In genomic region chr2:9897331-9897737, GRCh38 we compare ENCODE assay signal across 9 cellular contexts. TPM values are rescaled to one million over a fixed set of nuclear protein-coding genes. Genes with fewer than 3 reads are reported as not detected.
DNase-seq lines count a peak whose midpoint lies in the region; FAIRE-seq and TF ChIP-seq lines count a peak whose summit lies in the region.
"Had no signal": no experiment of that assay in that cellular context is flagged by ENCODE, and none has a peak within 500 bp of the region (broad histone marks: within the 10 kb centered on the region; RNA-seq: fewer than 3 reads in every experiment).

No MANE protein-coding gene starts in this region.

- no peak overlapping the region for H3K9ac ChIP-seq in neural progenitor cell

- no peak for TF ChIP-seq CTCF in dorsolateral prefrontal cortex (IDR thresholded peaks at IDR 0.05 in 54 of 56, conservative IDR thresholded peaks at IDR 0.05 in 2 of 56; ENCODE audit: low read depth in 1 of 56, partially characterized antibody in 56 of 56)
- no peak for TF ChIP-seq CTCF in neural progenitor cell (IDR thresholded peaks at IDR 0.05)
- no peak for TF ChIP-seq CTCF in endothelial cell (IDR thresholded peaks at IDR 0.05; ENCODE audit: unreplicated experiment)

- no peak overlapping the region for H3K27ac Mint-ChIP-seq in neural progenitor cell
- no peak overlapping the region for H3K27ac Mint-ChIP-seq in endothelial cell (ENCODE audit: unreplicated experiment)

- H3K4me1 ChIP-seq in neural progenitor cell: peaks cover 42% of the 10 kb centered on the region

- H3K79me2 ChIP-seq in neural progenitor cell (ENCODE audit: low read depth): peaks cover 24% of the 10 kb centered on the region

- peaks cover 30% of the 10 kb centered on the region for H3F3A ChIP-seq in neural progenitor cell (ENCODE audit: low read depth)

- peak overlapping the region; percentile 73 for H3K4me2 ChIP-seq in neural progenitor cell

- H2AFZ ChIP-seq in neural progenitor cell (replicated peaks): no peak overlapping the region

- peak; percentile 71 for FAIRE-seq in urothelium cell line (lab: Jason Lieb, UNC)

- H3K9me3 Mint-ChIP-seq in neural progenitor cell (no peaks in the 10 kb centered on the region), endothelial cell (ENCODE audit: unreplicated experiment) (no peaks in the 10 kb centered on the region)
- H3K9me3 Mint-ChIP-seq: IgD-negative memory B cell had no signal

- H3K4me3 Mint-ChIP-seq in neural progenitor cell (no peak overlapping the region), endothelial cell (ENCODE audit: unreplicated experiment) (no peak overlapping the region)
- H3K4me3 Mint-ChIP-seq: IgD-negative memory B cell had no signal

- H3K4me1 Mint-ChIP-seq in neural progenitor cell (peaks cover 33% of the 10 kb centered on the region), endothelial cell (ENCODE audit: unreplicated experiment) (peaks cover 22% of the 10 kb centered on the region)
- H3K4me1 Mint-ChIP-seq: IgD-negative memory B cell had no signal

- no peak overlapping the region for H3K4me3 ChIP-seq in dorsolateral prefrontal cortex
- no peak overlapping the region for H3K4me3 ChIP-seq in neural progenitor cell

- no peaks in the 10 kb centered on the region for H3K27me3 Mint-ChIP-seq in neural progenitor cell (ENCODE audit: insufficient read depth, low read depth)
- no peaks in the 10 kb centered on the region for H3K27me3 Mint-ChIP-seq in endothelial cell (ENCODE audit: unreplicated experiment)
- H3K27me3 Mint-ChIP-seq: IgD-negative memory B cell had no signal

- no peaks in the 10 kb centered on the region for H4K20me1 ChIP-seq in neural progenitor cell (ENCODE audit: low read depth)

- H3K27ac ChIP-seq in dorsolateral prefrontal cortex (peak overlapping the region in 34 of 59 donors; percentile 3 to 68 (median 46)), neural progenitor cell (peak overlapping the region; percentile 81)

- H3K9me3 ChIP-seq in neural progenitor cell (ENCODE audit: low read depth): no peaks in the 10 kb centered on the region

- H3K27me3 ChIP-seq in dorsolateral prefrontal cortex (no peaks in the 10 kb centered on the region), neural progenitor cell (no peaks in the 10 kb centered on the region)

- DNase-seq in DMS 273 treated with DMSO at 0.1 percent for 48 hours (lab: John Stamatoyannopoulos, UW) (peak; percentile 34), HCEC 1CT (peak; percentile 94), RPMI8226 (peak; percentile 52), dorsolateral prefrontal cortex (peak in 4 of 10 donors; percentile 33 to 58 (median 48)), neural progenitor cell (ENCODE audit: low spot score) (peak; percentile 27), urothelium cell line (ENCODE audit: low spot score) (peak; percentile 75), endothelial cell (ENCODE audit: low spot score) (no peak), NCI-H1436 (lab: John Stamatoyannopoulos, UW) (no peak)

- H3K36me3 ChIP-seq in neural progenitor cell: no peaks in the 10 kb centered on the region

- H3K36me3 Mint-ChIP-seq in neural progenitor cell: peaks cover 2% of the 10 kb centered on the region
- no peaks in the 10 kb centered on the region for H3K36me3 Mint-ChIP-seq in endothelial cell (ENCODE audit: low read depth, unreplicated experiment)

- intact Hi-C loops in dorsolateral prefrontal cortex (cut with DNase I): no loop called here

RNA-seq across cellular contexts. Expression of gene TAF1B, which starts 54.1 kb away (rescaled TPM):
- total RNA-seq in dorsolateral prefrontal cortex: 10 to 100 TPM in 119 of 120 experiments, 1 to 10 TPM in 1; 9.0 to 34.9 (median 19.6) TPM
- total RNA-seq in neural progenitor cell (ENCODE audit: low replicate concordance): 53.8 and 86.3 TPM in 2 replicates
- 19.5 TPM for total RNA-seq in endothelial cell (ENCODE audit: unreplicated experiment)

RNA-seq across cellular contexts. Expression of gene GRHL1, which starts 54.2 kb away (rescaled TPM):
- 10 to 100 TPM in 8 of 120 experiments, 1 to 10 TPM in 112; 1.6 to 10.9 (median 6.4) TPM for total RNA-seq in dorsolateral prefrontal cortex
- total RNA-seq in neural progenitor cell (ENCODE audit: low replicate concordance): 4.7 and 5.8 TPM in 2 replicates
- 1.7 TPM for total RNA-seq in endothelial cell (ENCODE audit: unreplicated experiment)

Comparison
In these comparisons a context has a peak if more than half of its experiments do, and no peak if none do; other contexts are left out.
1. DNase-seq: peak in DMS 273 treated with DMSO at 0.1 percent for 48 hours (single experiment), HCEC 1CT (single experiment), RPMI8226 (single experiment), neural progenitor cell (single experiment) and urothelium cell line (single experiment); none in endothelial cell (single experiment) and NCI-H1436 (single experiment).